1 cellular context compared by ENCODE assay signal in genomic region chr11:116693206-116694016, GRCh38.
TF ChIP-seq lines count a peak whose summit lies in the region.

No MANE protein-coding gene starts in this region.

TF ChIP-seq in H1, 55 proteins besides CTCF, POLR2A, EP300 and RAD21:
- TF ChIP-seq CREB1 (IDR thresholded peaks at IDR 0.05) (no peak), SUZ12 (IDR thresholded peaks at IDR 0.05; ENCODE audit: low read length) (no peak), SP2 (IDR thresholded peaks at IDR 0.05; ENCODE audit: low read length) (no peak), JUND (IDR thresholded peaks at IDR 0.05; ENCODE audit: low read length) (no peak), SP1 (IDR thresholded peaks at IDR 0.05; ENCODE audit: low read depth, low read length) (no peak), GABPA (IDR thresholded peaks at IDR 0.05; ENCODE audit: borderline replicate concordance, insufficient read depth, low read length) (no peak), RFX5 (IDR thresholded peaks at IDR 0.05; ENCODE audit: borderline replicate concordance, low read depth, low read length) (no peak), SP4 (IDR thresholded peaks at IDR 0.05; ENCODE audit: low read length) (no peak), TBP (IDR thresholded peaks at IDR 0.05; ENCODE audit: low read depth, low read length) (no peak), HDAC6 (IDR thresholded peaks at IDR 0.05; ENCODE audit: low read depth, low read length) (no peak), SRF (IDR thresholded peaks at IDR 0.05; ENCODE audit: low read depth, low read length) (no peak), RBBP5 (IDR thresholded peaks at IDR 0.05; ENCODE audit: borderline replicate concordance, low read depth, low read length) (no peak), NRF1 (IDR thresholded peaks at IDR 0.05; ENCODE audit: low read depth, low read length) (no peak)
